Comparison of ENCODE assay signal across 14 cellular contexts in genomic region chr1:74388855-74389254, GRCh38.
DNase-seq lines count a peak whose midpoint lies in the region; ATAC-seq and TF ChIP-seq lines count a peak whose summit lies in the region.
"Had no signal": no experiment of that assay in that cellular context is flagged by ENCODE, and none has a peak within 500 bp of the region (broad histone marks: within the 10 kb centered on the region; RNA-seq: fewer than 3 reads in every experiment).

No MANE protein-coding gene starts in this region.

- intact Hi-C loops in Right ventricle myocardium inferior (cut with DNase I) = loop anchor here (5.0 kb wide), 2 partner anchors 33 to 343 kb away; partner anchors contain the start of genes CRYZ and TYW3
- intact Hi-C loops in left cardiac atrium (cut with DNase I) = no loop called here
- intact Hi-C loops in heart left ventricle (cut with DNase I) = loop anchor here in 1 of 10 donors (10.0 kb wide), 1 partner anchor 76 kb away; no protein-coding TSS in a partner anchor
- intact Hi-C loops in ovary (cut with DNase I) = no loop called here

- no peaks in the 10 kb centered on the region for H3K27me3 ChIP-seq in heart left ventricle
- H3K27me3 ChIP-seq in ovary = no peaks in the 10 kb centered on the region

- ATAC-seq in Right ventricle myocardium inferior = peak; percentile 61
- ATAC-seq in left cardiac atrium = no peak
- ATAC-seq in heart left ventricle = peak; percentile 57 to 88 (median 64)
- ATAC-seq in GM18502 (IDR thresholded peaks at IDR 0.05; ENCODE audit: poor library complexity, unreplicated experiment) = no peak
- ATAC-seq: CD8-positive, alpha-beta T cell had no signal

- H3K36me3 ChIP-seq in heart left ventricle (no peaks in the 10 kb centered on the region), ovary (no peaks in the 10 kb centered on the region)

- no peaks in the 10 kb centered on the region for H3K9me3 ChIP-seq in heart left ventricle
- no peaks in the 10 kb centered on the region for H3K9me3 ChIP-seq in ovary

- no peak overlapping the region for H3K4me3 ChIP-seq in heart left ventricle
- H3K4me3 ChIP-seq in ovary = no peak overlapping the region

- TF ChIP-seq EP300 in ovary (IDR thresholded peaks at IDR 0.05) = no peak

- H3K4me1 ChIP-seq in heart left ventricle (peaks cover 0 to 27% (median 12%) of the 10 kb centered on the region in 12 donors), ovary (ENCODE audit: insufficient read depth) (peaks cover 2% of the 10 kb centered on the region)

- H3K27ac ChIP-seq in heart left ventricle (peak overlapping the region in 5 of 12 donors; percentile 8 to 43 (median 40)), ovary (no peak overlapping the region)
- H3K27ac ChIP-seq: 22Rv1 had no signal

- TF ChIP-seq CTCF in heart left ventricle (IDR thresholded peaks at IDR 0.05) (no peak), ovary (IDR thresholded peaks at IDR 0.05) (no peak)

- WGBS in heart left ventricle, 4 donors = 51 to 56% (median 54%) methylated on average over 2 of the region's 2 CpGs
- WGBS in ovary, 3 donors = 89 to 94% (median 93%) methylated on average over 2 of the region's 2 CpGs

- TF ChIP-seq POLR2A in heart left ventricle (IDR thresholded peaks at IDR 0.05) = no peak
- TF ChIP-seq POLR2A in ovary (IDR thresholded peaks at IDR 0.05) = no peak

- DNase-seq in Right ventricle myocardium inferior (ENCODE audit: missing footprints) (no peak), left cardiac atrium (no peak), heart left ventricle (no peak), kidney tubule cell (ENCODE audit: low spot score) (peak; percentile 36), ovary (no peak), GF-D8 (lab: John Stamatoyannopoulos, UW) (no peak)
- DNase-seq: CD8-positive, alpha-beta T cell; COR-L47; DMS153; DMS79 treated with DMSO at 0.1 percent for 48 hours; EL; H7 had no signal

Comparison
In these comparisons a context has a peak if more than half of its experiments do, and no peak if none do; other contexts are left out.
1. ATAC-seq: peak in Right ventricle myocardium inferior (single experiment) and heart left ventricle (4 of 4); none in left cardiac atrium (0 of 2) and GM18502 (single experiment).